8 cellular contexts compared by ENCODE assay signal in genomic region chr9:4299006-4299795, GRCh38. TPM values are rescaled to one million over a fixed set of nuclear protein-coding genes. Genes with fewer than 3 reads are reported as not detected.
DNase-seq lines count a peak whose midpoint lies in the region; ATAC-seq, FAIRE-seq and TF ChIP-seq lines count a peak whose summit lies in the region.

No MANE protein-coding gene starts in this region.

- peaks cover 23% of the 10 kb centered on the region; the same call in 1 of the 2 replicates for H3K23me2 ChIP-seq in H1 (ENCODE audit: low read depth, low read length)

- H3K79me1 ChIP-seq in H1 (ENCODE audit: low read depth, low read length): no peaks in the 10 kb centered on the region

- H3K18ac ChIP-seq in H1 (ENCODE audit: extremely low read depth, low read length): no peak overlapping the region; the same call in 1 of the 2 replicates

- FAIRE-seq in H1 (lab: Jason Lieb, UNC): no peak

- no peak for TF ChIP-seq POLR2A in H1 (IDR thresholded peaks at IDR 0.05; ENCODE audit: control extremely low read depth in 1 of 2, low read depth in 2 of 2, low read length in 2 of 2)

- H4K91ac ChIP-seq in H1 (replicated peaks; ENCODE audit: insufficient read length, low read length): no peak overlapping the region

- H3K4me2 ChIP-seq in H1 (ENCODE audit: insufficient read depth in 1 of 2, low read depth in 2 of 2, low read length in 2 of 2): peak overlapping the region; percentile 96 to 100

- TF ChIP-seq EP300 in H1 (IDR thresholded peaks at IDR 0.05; ENCODE audit: borderline replicate concordance in 1 of 2, low read depth in 2 of 2, low read length in 2 of 2): no peak

- no peak for ATAC-seq in Right ventricle myocardium inferior
- ATAC-seq in GM18502 (IDR thresholded peaks at IDR 0.05; ENCODE audit: poor library complexity, unreplicated experiment): no peak
- ATAC-seq in GM18519 (IDR thresholded peaks at IDR 0.05; ENCODE audit: low FRiP score, unreplicated experiment): no peak

- peaks cover 0 to 3% of the 10 kb centered on the region in 2 experiments for H4K20me1 ChIP-seq in H1 (replicated peaks in 1 of 2; ENCODE audit: control insufficient read depth in 1 of 2, insufficient read depth in 2 of 2, low read length in 2 of 2)

- DNase-seq in Right ventricle myocardium inferior (ENCODE audit: missing footprints) (peak; percentile 71), cardiac septum (ENCODE audit: low spot score) (no peak), H1 (ENCODE audit: low read depth in 1 of 2, low spot score in 2 of 2) (peak in 1 of 2 experiments; percentile 74), midbrain (lab: John Stamatoyannopoulos, UW) (peak; percentile 20)
- peak; percentile 9 for DNase-seq in activated CD4-positive, alpha-beta T cell treated with anti-CD3 and anti-CD28 coated beads for 1 hour

- H2BK5ac ChIP-seq in H1 (ENCODE audit: low read depth, low read length): no peak overlapping the region

- no peak overlapping the region for H2BK20ac ChIP-seq in H1 (ENCODE audit: low read length)

- no peak for TF ChIP-seq RAD21 in H1 (IDR thresholded peaks at IDR 0.05 in 1 of 2, conservative IDR thresholded peaks at IDR 0.05 in 1 of 2; ENCODE audit: low read depth in 2 of 2, low read length in 2 of 2)

- intact Hi-C loops in Right ventricle myocardium inferior (cut with DNase I): no loop called here
- intact Hi-C loops in cardiac septum (cut with DNase I): loop anchor here (10.0 kb wide), 1 partner anchor 214 kb away; no protein-coding TSS in a partner anchor

- WGBS in H1 (ENCODE audit: extremely low coverage in 1 of 2, insufficient coverage in 1 of 2, insufficient read length in 1 of 2, insufficient replicate concordance in 2 of 2, low coverage in 1 of 2, low lambda C conversion rate in 2 of 2, missing lambda C conversion rate in 1 of 2), 2 experiments: 1% methylated on average over 54 of the region's 60 CpGs; no CpG with 5 or more reads in 1 of the 2 experiments

- H3K36me3 ChIP-seq in H1 (ENCODE audit: control insufficient read depth in 2 of 4, insufficient read depth in 4 of 4, low read length in 3 of 4): no peaks in the 10 kb centered on the region

- CTCF ChIA-PET in H1 (lab: Charles Lee; ENCODE audit: partially characterized antibody): interaction anchor here (0.9 to 1.1 kb wide), 4 partner anchors 15 to 68 kb away, joined by 3 to 4 read pairs (median 3); no protein-coding TSS in a partner anchor

- H2AFZ ChIP-seq in H1 (ENCODE audit: low read length): peak overlapping the region; percentile 68; the same call in 1 of the 2 replicates

- POLR2A ChIA-PET in H1 (lab: Charles Lee; ENCODE audit: partially characterized antibody): no interaction called here

- H3K27ac ChIP-seq in H1 (ENCODE audit: low read depth, low read length): no peak overlapping the region
- H3K27ac ChIP-seq in temporal lobe (ENCODE audit: low read depth, low read length): peak overlapping the region; percentile 33

- H3K79me2 ChIP-seq in H1 (ENCODE audit: control insufficient read depth in 1 of 2, insufficient read depth in 2 of 2, low read length in 2 of 2): no peaks in the 10 kb centered on the region

- no peak for TF ChIP-seq CTCF in H1 (IDR thresholded peaks at IDR 0.05; ENCODE audit: control extremely low read depth in 1 of 3, insufficient read depth in 1 of 3, low read depth in 1 of 3, low read length in 3 of 3)

- no peak overlapping the region; a peak in 2 of 7 replicates for H3K9ac ChIP-seq in H1 (replicated peaks in 1 of 4; ENCODE audit: extremely low read depth in 1 of 4, low read depth in 3 of 4, low read length in 3 of 4)

- H2BK12ac ChIP-seq in H1 (ENCODE audit: low read depth, low read length): no peak overlapping the region; the same call in 1 of the 2 replicates

- no peak overlapping the region for H3K23ac ChIP-seq in H1 (ENCODE audit: insufficient read length)

- no peak overlapping the region for H2AK5ac ChIP-seq in H1 (ENCODE audit: low read depth, low read length)

- H3K27me3 ChIP-seq in H1 (replicated peaks in 1 of 4; ENCODE audit: control insufficient read depth in 3 of 4, extremely low read depth in 1 of 4, insufficient read depth in 3 of 4, low read length in 3 of 4): peaks cover 12 to 50% (median 34%) of the 10 kb centered on the region in 4 experiments

- H2BK15ac ChIP-seq in H1 (ENCODE audit: low read length): no peak overlapping the region

- no peaks in the 10 kb centered on the region for H3K9me3 ChIP-seq in H1 (ENCODE audit: insufficient read depth in 2 of 2, low read depth in 1 of 2, low read length in 1 of 2)

- H3K14ac ChIP-seq in H1 (ENCODE audit: insufficient read length): no peak overlapping the region

- H3K4ac ChIP-seq in H1 (replicated peaks; ENCODE audit: insufficient read length, low read depth, low read length): no peak overlapping the region

- H3K4me3 ChIP-seq in H1 (ENCODE audit: extremely low read depth in 1 of 4, insufficient read depth in 2 of 4, low read depth in 3 of 4, low read length in 4 of 4): peak overlapping the region; percentile 63 to 88 (median 80)

- peak overlapping the region; percentile 88 for H4K8ac ChIP-seq in H1 (ENCODE audit: extremely low read depth, insufficient read depth, low read length)

- no peak overlapping the region for H3K56ac ChIP-seq in H1 (replicated peaks; ENCODE audit: insufficient read length, low read depth, low read length)

- H3K4me1 ChIP-seq in H1 (replicated peaks in 1 of 4; ENCODE audit: control insufficient read depth in 3 of 4, insufficient read depth in 4 of 4, low read length in 3 of 4): peaks cover 0 to 7% (median 7%) of the 10 kb centered on the region in 4 experiments; a peak in 6 of 7 replicates

- no peak overlapping the region for H2BK120ac ChIP-seq in H1 (replicated peaks; ENCODE audit: low read depth, low read length)

- no peak overlapping the region for H4K5ac ChIP-seq in H1 (ENCODE audit: insufficient read length, low read depth, low read length)

TF ChIP-seq in H1, 55 proteins besides CTCF, POLR2A, EP300 and RAD21:
- TF ChIP-seq SIX5 (IDR thresholded peaks at IDR 0.05; ENCODE audit: low read depth, low read length) (no peak), CREB1 (IDR thresholded peaks at IDR 0.05) (no peak), MAFK (IDR thresholded peaks at IDR 0.05; ENCODE audit: low read depth, low read length) (no peak), RXRA (IDR thresholded peaks at IDR 0.05; ENCODE audit: insufficient read depth, low read depth, low read length) (no peak), MAX (IDR thresholded peaks at IDR 0.05) (no peak), POU5F1 (IDR thresholded peaks at IDR 0.05; ENCODE audit: low read depth, low read length) (no peak), BRCA1 (IDR thresholded peaks at IDR 0.05; ENCODE audit: low read depth, low read length) (no peak), NANOG (IDR thresholded peaks at IDR 0.05; ENCODE audit: insufficient read depth, low read depth, low read length, poor library complexity, severe bottlenecking) (no peak), JUN (IDR thresholded peaks at IDR 0.05; ENCODE audit: low read depth, low read length) (no peak), SIN3A (conservative IDR thresholded peaks at IDR 0.05 in 1 of 2, IDR thresholded peaks at IDR 0.05 in 1 of 2; ENCODE audit: low read depth in 1 of 2, low read length in 2 of 2) (peak in 1 of 2 experiments; percentile 39; a peak in 2 of 4 replicates), ASH2L (IDR thresholded peaks at IDR 0.05; ENCODE audit: low read length) (peak; percentile 82), EZH2 (IDR thresholded peaks at IDR 0.05; ENCODE audit: low read depth, low read length, severe bottlenecking) (peak; percentile 89), SUZ12 (IDR thresholded peaks at IDR 0.05; ENCODE audit: low read length) (peak; percentile 87), E2F6 (IDR thresholded peaks at IDR 0.05) (no peak)

RNA-seq across cellular contexts. Expression of gene GLIS3, which starts 0.7 kb away (rescaled TPM):
- 9.4 TPM for total RNA-seq in Right ventricle myocardium inferior
- 4.7 TPM for total RNA-seq in cardiac septum
- total RNA-seq in H1 (2021; fragmentation: NEBNext Ultra II Directional; extraction: Animal tissue kit (Norgen Biotek cat#: 25700)): 0.63 and 0.93 TPM in 2 replicates
- 0.06 and 0.13 TPM in 2 replicates for polyA plus RNA-seq in H1 (2011; rRNA removed)
- polyA plus RNA-seq in H1 (2011; cell fraction: cytosol; rRNA removed): 0.04 TPM
- polyA plus RNA-seq in H1 (2011; cell fraction: nucleus; rRNA removed): 0.58 TPM
- 0.06 to 0.31 TPM (median 0.12 TPM) in 4 replicates for polyA plus RNA-seq in H1 (2012, experiment 1 of 2)
- polyA plus RNA-seq in H1 (2012, experiment 2 of 2): not detected
- 0.20 TPM for polyA plus RNA-seq in H1 (2013, experiment 1 of 2)
- polyA plus RNA-seq in H1 (2013, experiment 2 of 2): 0.15 TPM
- polyA minus RNA-seq in H1 (2011; rRNA and poly(A)+ RNA removed): 2.1 and 4.1 TPM in 2 replicates
- polyA minus RNA-seq in H1 (2011; cell fraction: cytosol; rRNA and poly(A)+ RNA removed): 0.37 TPM
- 3.8 TPM for polyA minus RNA-seq in H1 (2011; cell fraction: nucleus; rRNA and poly(A)+ RNA removed)
- 54.6 TPM for total RNA-seq in temporal lobe
